10 cellular contexts compared by ENCODE assay signal in the genomic region with DNA sequence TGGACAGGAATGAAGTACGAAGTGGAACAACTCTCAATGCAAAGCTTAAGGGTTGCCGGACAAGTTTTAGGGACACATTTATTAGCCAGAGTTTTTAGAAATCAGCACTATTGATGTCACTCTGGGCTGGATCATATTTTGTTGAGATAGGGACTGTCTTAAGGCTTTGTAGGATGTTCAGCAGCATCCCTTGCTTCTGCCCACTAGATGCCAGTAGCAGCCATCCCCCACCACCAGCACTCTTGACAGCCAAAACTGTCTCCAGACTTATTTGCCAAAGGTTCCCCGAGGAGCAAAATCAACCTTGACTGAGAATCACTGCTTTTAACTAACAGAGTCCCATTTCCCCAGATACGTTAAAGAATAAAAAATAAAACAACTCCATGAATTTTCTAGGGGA.
DNase-seq lines count a peak whose midpoint lies in the region; ATAC-seq and TF ChIP-seq lines count a peak whose summit lies in the region.
"Had no signal": no experiment of that assay in that cellular context is flagged by ENCODE, and none has a peak within 500 bp of the region (broad histone marks: within the 10 kb centered on the region; RNA-seq: fewer than 3 reads in every experiment).

No MANE protein-coding gene starts in this region.

- no peak overlapping the region for H3K27ac ChIP-seq in right atrium auricular region

- H3K4me1 ChIP-seq in mucosa of descending colon (ENCODE audit: low read depth), result no peaks in the 10 kb centered on the region
- no peaks in the 10 kb centered on the region for H3K4me1 ChIP-seq in right atrium auricular region

- H3K36me3 ChIP-seq in mucosa of descending colon (ENCODE audit: low read depth) (no peaks in the 10 kb centered on the region), right atrium auricular region (no peaks in the 10 kb centered on the region)

- intact Hi-C loops in mucosa of descending colon (cut with DNase I, micrococcal nuclease), result no loop called here
- intact Hi-C loops in posterior vena cava (cut with DNase I), result no loop called here

- no peak overlapping the region for H3K4me3 ChIP-seq in cardiac fibroblast (replicated peaks in 1 of 2; ENCODE audit: low read depth in 2 of 2, low read length in 2 of 2)
- no peak overlapping the region for H3K4me3 ChIP-seq in mucosa of descending colon
- H3K4me3 ChIP-seq in right atrium auricular region, result no peak overlapping the region

- H3K27me3 ChIP-seq in right atrium auricular region, result no peaks in the 10 kb centered on the region

- no peaks in the 10 kb centered on the region for H3K9me3 ChIP-seq in mucosa of descending colon
- H3K9me3 ChIP-seq in right atrium auricular region, result no peaks in the 10 kb centered on the region

- TF ChIP-seq CTCF in AG09319 (IDR thresholded peaks at IDR 0.05; ENCODE audit: low read depth, low read length) (peak; percentile 39), cardiac fibroblast (IDR thresholded peaks at IDR 0.05; ENCODE audit: low read depth, low read length) (peak; percentile 62), mucosa of descending colon (IDR thresholded peaks at IDR 0.05) (no peak), right atrium auricular region (IDR thresholded peaks at IDR 0.05) (peak in 1 of 2 donors; percentile 42)

- ATAC-seq in mucosa of descending colon, result no peak

- DNase-seq in AG09319 (ENCODE audit: extremely low read depth, low read depth) (no peak), HPDE6-E6E7 (ENCODE audit: extremely low spot score) (peak; percentile 7), cardiac fibroblast (ENCODE audit: low read depth in 2 of 2) (peak; percentile 37 to 71), left kidney (ENCODE audit: low read depth, low spot score) (peak; percentile 23), mucosa of descending colon (no peak), right atrium auricular region (ENCODE audit: low spot score) (no peak), 8988T (no peak), posterior vena cava (ENCODE audit: low spot score) (no peak)
- DNase-seq: NCI-H2029; stimulated activated CD4-positive, alpha-beta T cell treated with anti-CD3 and anti-CD28 coated beads, Interleukin-1b, Interleukin-23, amount 100 ng/mL, for 48 hours had no signal

Comparison
In these comparisons a context has a peak if more than half of its experiments do, and no peak if none do; other contexts are left out.
1. DNase-seq: peak in HPDE6-E6E7 (single experiment), cardiac fibroblast (2 of 2) and left kidney (single experiment); none in AG09319 (single experiment), mucosa of descending colon (0 of 3), right atrium auricular region (single experiment), 8988T (single experiment) and posterior vena cava (single experiment).